Comparison of ENCODE assay signal across 8 cellular contexts in the genomic region with DNA sequence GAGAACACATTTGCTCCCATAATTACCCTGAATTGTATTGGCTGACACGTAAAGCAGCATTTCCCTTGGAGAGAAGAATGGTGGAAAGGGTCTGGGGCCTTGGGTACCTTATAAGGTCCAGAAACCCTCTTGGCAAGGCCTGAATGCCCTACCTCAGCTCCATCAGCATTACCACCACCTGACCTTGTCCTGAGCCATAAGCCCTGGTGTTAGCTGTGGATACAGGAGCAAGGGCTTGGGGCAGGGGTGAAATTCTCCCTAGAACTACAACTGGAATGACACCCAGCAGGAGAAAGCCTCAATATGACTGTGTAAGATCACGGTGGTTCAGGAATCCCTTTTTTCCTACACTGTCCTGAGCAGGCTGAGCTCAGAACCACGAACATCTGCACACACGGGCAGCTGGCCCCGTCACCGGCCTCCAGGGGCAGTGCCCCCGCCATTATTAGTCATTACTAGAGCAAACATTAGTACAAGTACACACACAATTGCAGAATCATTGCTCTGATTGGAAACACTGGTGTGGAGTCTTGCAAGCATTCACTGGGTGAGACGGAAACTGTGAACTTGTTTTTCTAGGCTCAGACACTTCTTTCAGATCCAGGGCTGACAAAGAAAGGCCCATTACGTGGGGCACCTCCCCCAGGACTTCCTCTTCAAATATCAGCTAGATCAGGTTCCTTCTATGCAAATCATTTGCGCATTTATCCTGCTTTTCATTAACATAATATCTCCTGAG. TPM values are rescaled to one million over a fixed set of nuclear protein-coding genes. Genes with fewer than 3 reads are reported as not detected.
DNase-seq lines count a peak whose midpoint lies in the region; ATAC-seq and TF ChIP-seq lines count a peak whose summit lies in the region.

No MANE protein-coding gene starts in this region.

- in situ Hi-C loops in GM13976 (cut with MboI; ENCODE audit: low sequenced_read_pairs, unreplicated experiment) = no loop called here

- WGBS in hepatocyte (ENCODE audit: low lambda C conversion rate, missing lambda C conversion rate) = 39% methylated on average over 10 of the region's 10 CpGs
- WGBS in prostate gland = 26% methylated on average over 10 of the region's 10 CpGs

- H3K4me2 ChIP-seq in hepatocyte = peak overlapping the region; percentile 64

- ATAC-seq in HG03097 (IDR thresholded peaks at IDR 0.05; ENCODE audit: low FRiP score, unreplicated experiment) (peak; percentile 44), left colon (no peak)

- H3K9me3 ChIP-seq in Peyer's patch = peaks cover 0 to 5% (median 0%) of the 10 kb centered on the region in 4 donors
- no peaks in the 10 kb centered on the region for H3K9me3 ChIP-seq in hepatocyte (ENCODE audit: low read depth)
- H3K9me3 ChIP-seq in prostate gland = no peaks in the 10 kb centered on the region

- H3K4me3 ChIP-seq in ACC112 (ENCODE audit: low read depth, low read length) = no peak overlapping the region
- no peak overlapping the region for H3K4me3 ChIP-seq in Peyer's patch
- H3K4me3 ChIP-seq in hepatocyte = no peak overlapping the region
- no peak overlapping the region for H3K4me3 ChIP-seq in prostate gland

- intact Hi-C loops in left colon (cut with DNase I, micrococcal nuclease) = no loop called here
- intact Hi-C loops in prostate gland (cut with DNase I) = no loop called here

- H3K36me3 ChIP-seq in ACC112 (ENCODE audit: insufficient read depth, low read length) (no peaks in the 10 kb centered on the region), Peyer's patch (no peaks in the 10 kb centered on the region), hepatocyte (replicated peaks; ENCODE audit: insufficient read depth, low read depth) (no peaks in the 10 kb centered on the region), prostate gland (no peaks in the 10 kb centered on the region)

- H3K79me2 ChIP-seq in ACC112 (ENCODE audit: control insufficient read depth, insufficient read depth, low read length, unreplicated experiment) (no peaks in the 10 kb centered on the region), hepatocyte (no peaks in the 10 kb centered on the region)

- no peaks in the 10 kb centered on the region for H4K20me1 ChIP-seq in hepatocyte (ENCODE audit: insufficient read depth, poor library complexity, severe bottlenecking)

- H3K27ac ChIP-seq in ACC112 (ENCODE audit: low read depth, low read length) = no peak overlapping the region
- peak overlapping the region in 1 of 4 donors; percentile 53 for H3K27ac ChIP-seq in Peyer's patch
- peak overlapping the region; percentile 87 for H3K27ac ChIP-seq in hepatocyte
- no peak overlapping the region for H3K27ac ChIP-seq in prostate gland

- no peaks in the 10 kb centered on the region for H3K9me2 ChIP-seq in hepatocyte (replicated peaks; ENCODE audit: insufficient read depth)

- peaks cover 3% of the 10 kb centered on the region for H3K27me3 ChIP-seq in ACC112 (ENCODE audit: insufficient read depth, low read length)
- no peaks in the 10 kb centered on the region for H3K27me3 ChIP-seq in Peyer's patch
- H3K27me3 ChIP-seq in hepatocyte = peaks cover 3% of the 10 kb centered on the region
- no peaks in the 10 kb centered on the region for H3K27me3 ChIP-seq in prostate gland (replicated peaks; ENCODE audit: insufficient read depth)

- peaks cover 13% of the 10 kb centered on the region for H3K4me1 ChIP-seq in ACC112 (ENCODE audit: control insufficient read depth, insufficient read depth, low read length, unreplicated experiment)
- no peaks in the 10 kb centered on the region for H3K4me1 ChIP-seq in Peyer's patch
- H3K4me1 ChIP-seq in hepatocyte (ENCODE audit: insufficient read depth) = peaks cover 4% of the 10 kb centered on the region
- no peaks in the 10 kb centered on the region for H3K4me1 ChIP-seq in prostate gland (replicated peaks)

- H2AFZ ChIP-seq in ACC112 (ENCODE audit: low read length, unreplicated experiment) (peak overlapping the region; percentile 43), hepatocyte (peak overlapping the region; percentile 11)

- DNase-seq in GM13976 (ENCODE audit: low spot score) = peak; percentile 52
- peak in 2 of 3 donors; percentile 50 to 62 for DNase-seq in Peyer's patch
- DNase-seq in hepatocyte (ENCODE audit: low spot score) = peak; percentile 74
- no peak for DNase-seq in left colon
- no peak for DNase-seq in prostate gland (ENCODE audit: low spot score)
- no peak for DNase-seq in T1000 (lab: John Stamatoyannopoulos, UW)

- TF ChIP-seq CTCF in GM13976 (IDR thresholded peaks at IDR 0.05; ENCODE audit: borderline replicate concordance, control extremely low read depth, extremely low read depth, insufficient read depth, missing control alignments) = no peak
- no peak for TF ChIP-seq CTCF in Peyer's patch (IDR thresholded peaks at IDR 0.05)
- no peak for TF ChIP-seq CTCF in hepatocyte (IDR thresholded peaks at IDR 0.05; ENCODE audit: poor library complexity)
- TF ChIP-seq CTCF in prostate gland (IDR thresholded peaks at IDR 0.05) = no peak

- no peak for TF ChIP-seq POLR2A in Peyer's patch (IDR thresholded peaks at IDR 0.05)
- TF ChIP-seq POLR2A in prostate gland (IDR thresholded peaks at IDR 0.05) = no peak

RNA-seq across cellular contexts. Expression of gene MTIF3, which starts 26.7 kb away (rescaled TPM):
- 100 to 1,000 TPM in 1 of 4 donors, 10 to 100 TPM in 3; 78.6 to 150 (median 86.4) TPM for total RNA-seq in Peyer's patch
- 66.7 and 82.3 TPM in 2 replicates for total RNA-seq in hepatocyte
- polyA plus RNA-seq in hepatocyte = 58.0 and 71.6 TPM in 2 replicates
- total RNA-seq in left colon = 10 to 100 TPM; 58.9 to 62.7 TPM
- total RNA-seq in prostate gland = 10 to 100 TPM; 44.8 to 52.3 TPM

RNA-seq across cellular contexts. Expression of gene GTF3A, which starts 52.7 kb away (rescaled TPM):
- 100 to 1,000 TPM in 1 of 4 donors, 10 to 100 TPM in 3; 29.2 to 179 (median 49.3) TPM for total RNA-seq in Peyer's patch
- total RNA-seq in hepatocyte = 63.2 and 77.1 TPM in 2 replicates
- 104 and 121 TPM in 2 replicates for polyA plus RNA-seq in hepatocyte
- total RNA-seq in left colon = 10 to 100 TPM; 35.5 to 36.4 TPM
- 100 to 1,000 TPM in 1 of 2 donors, 10 to 100 TPM in 1; 95.0 to 142 TPM for total RNA-seq in prostate gland

Comparison
In these comparisons a context has a peak if more than half of its experiments do, and no peak if none do; other contexts are left out.
1. DNase-seq: peak in GM13976 (single experiment), Peyer's patch (2 of 3) and hepatocyte (single experiment); none in left colon (0 of 2), prostate gland (single experiment) and T1000 (single experiment).